8 cellular contexts compared by ENCODE assay signal in genomic region chr7:34165927-34166550, GRCh38.
A peak's percentile ranks its signal among the peaks of the same experiment; 100 is the strongest.
DNase-seq lines count a peak whose midpoint lies in the region; ATAC-seq and TF ChIP-seq lines count a peak whose summit lies in the region.

No MANE protein-coding gene starts in this region.

- POLR2A ChIA-PET in HCT116 (lab: Charles Lee) = no interaction called here

- H3K4me3 ChIP-seq in AG09309 (ENCODE audit: control insufficient read depth, low read depth, low read length) = no peak overlapping the region
- no peak overlapping the region for H3K4me3 ChIP-seq in HCT116 (replicated peaks in 1 of 2; ENCODE audit: low read depth in 1 of 2, low read length in 2 of 2)
- H3K4me3 ChIP-seq in uterus = no peak overlapping the region

- no peaks in the 10 kb centered on the region for H3K9me3 ChIP-seq in HCT116 (ENCODE audit: control insufficient read depth in 1 of 2, insufficient read depth in 1 of 2, low read depth in 1 of 2, low read length in 2 of 2)
- no peaks in the 10 kb centered on the region for H3K9me3 ChIP-seq in uterus

- H3K27me3 ChIP-seq in HCT116 (ENCODE audit: insufficient read depth, low read length) (no peaks in the 10 kb centered on the region), uterus (no peaks in the 10 kb centered on the region)

- no peak for DNase-seq in AG09309 (ENCODE audit: low read depth)
- peak; percentile 7 for DNase-seq in HCT116 (ENCODE audit: low read depth, low spot score)
- DNase-seq in RKO (ENCODE audit: low spot score) = peak; percentile 27
- no peak for DNase-seq in glutamatergic neuron
- no peak for DNase-seq in uterus

- H3K4me1 ChIP-seq in HCT116 (ENCODE audit: control insufficient read depth in 1 of 2, insufficient read depth in 2 of 2, low read length in 2 of 2) (no peaks in the 10 kb centered on the region), uterus (no peaks in the 10 kb centered on the region)

- no peaks in the 10 kb centered on the region for H3K36me3 Mint-ChIP-seq in glutamatergic neuron (ENCODE audit: unreplicated experiment)

- peak; percentile 42; the same call in 1 of the 2 replicates for TF ChIP-seq RAD21 in HCT116 (IDR thresholded peaks at IDR 0.05; ENCODE audit: low read depth)

- H2AFZ ChIP-seq in HCT116 (ENCODE audit: low read depth, low read length, poor library complexity, severe bottlenecking) = no peak overlapping the region

- TF ChIP-seq CTCF in AG09309 (IDR thresholded peaks at IDR 0.05; ENCODE audit: control insufficient read depth, insufficient read depth, low read depth, low read length, missing control alignments) (peak; percentile 70), HCT116 (IDR thresholded peaks at IDR 0.05 in 2 of 3, conservative IDR thresholded peaks at IDR 0.05 in 1 of 3; ENCODE audit: borderline replicate concordance in 1 of 3, insufficient read depth in 1 of 3, low read depth in 2 of 3, low read length in 2 of 3) (peak; percentile 39 to 67 (median 59); a peak in 5 of 6 replicates), glutamatergic neuron (IDR thresholded peaks at IDR 0.05; ENCODE audit: partially characterized antibody, unreplicated experiment) (peak; percentile 79), uterus (IDR thresholded peaks at IDR 0.05) (peak; percentile 25 to 56 (median 45))

- no peaks in the 10 kb centered on the region for H3K79me2 ChIP-seq in HCT116 (ENCODE audit: insufficient read depth, low read length)

- no peaks in the 10 kb centered on the region for H3K9me3 Mint-ChIP-seq in glutamatergic neuron (ENCODE audit: unreplicated experiment)

- no peak for TF ChIP-seq POLR2A in HCT116 (IDR thresholded peaks at IDR 0.05; ENCODE audit: borderline replicate concordance, extremely low read depth, insufficient read depth, insufficient read length)
- TF ChIP-seq POLR2A in uterus (IDR thresholded peaks at IDR 0.05) = no peak
- no peak for TF ChIP-seq POLR2A in GM18505 (IDR thresholded peaks at IDR 0.05; ENCODE audit: borderline replicate concordance, extremely low read depth, insufficient read depth, insufficient read length)

- H3K27me3 Mint-ChIP-seq in glutamatergic neuron (ENCODE audit: unreplicated experiment) = no peaks in the 10 kb centered on the region

- H3K9ac ChIP-seq in HCT116 (ENCODE audit: low read length) = no peak overlapping the region

- intact Hi-C loops in HCT116 (cut with micrococcal nuclease) = no loop called here
- intact Hi-C loops in uterus (cut with DNase I; ENCODE audit: low total_unique reads) = no loop called here

- ATAC-seq in HCT116 (peak; percentile 84), GM18505 (IDR thresholded peaks at IDR 0.05; ENCODE audit: unreplicated experiment) (no peak), GM21576 (IDR thresholded peaks at IDR 0.05; ENCODE audit: unreplicated experiment) (no peak), GM21447 (IDR thresholded peaks at IDR 0.05; ENCODE audit: unreplicated experiment) (no peak)

- no peak overlapping the region for H3K27ac Mint-ChIP-seq in glutamatergic neuron (ENCODE audit: unreplicated experiment)

- no peaks in the 10 kb centered on the region for H3K4me1 Mint-ChIP-seq in glutamatergic neuron (ENCODE audit: low read depth, unreplicated experiment)

- H3K4me2 ChIP-seq in HCT116 (ENCODE audit: low read length) = no peak overlapping the region

- RAD21 ChIA-PET in HCT116 (lab: Charles Lee; ENCODE audit: low non-redundant PET in 1 of 2, low total read pairs in 2 of 2, uncharacterized antibody in 2 of 2, unreplicated experiment in 2 of 2) = no interaction called here

- no peak overlapping the region for H3K27ac ChIP-seq in HCT116 (ENCODE audit: low read depth, low read length)
- H3K27ac ChIP-seq in uterus = no peak overlapping the region

- H3K36me3 ChIP-seq in HCT116 (ENCODE audit: control insufficient read depth in 1 of 2, insufficient read depth in 2 of 2, low read length in 2 of 2) = no peaks in the 10 kb centered on the region
- no peaks in the 10 kb centered on the region for H3K36me3 ChIP-seq in uterus

- CTCF ChIA-PET in HCT116 (lab: Charles Lee) = interaction anchor here (1.2 kb wide), 1 partner anchor 9 kb away, joined by 4 read pairs; no protein-coding TSS in a partner anchor

- H3K9me2 ChIP-seq in HCT116 (ENCODE audit: insufficient read depth) = no peaks in the 10 kb centered on the region

- BruUV-seq in HCT116 (replicated peaks; lab: Mats Ljungman, UMichigan) = no TSS peak

- H3K4me3 Mint-ChIP-seq in glutamatergic neuron (ENCODE audit: unreplicated experiment) = no peak overlapping the region

- H4K20me1 ChIP-seq in HCT116 (ENCODE audit: insufficient read depth) = no peaks in the 10 kb centered on the region

TF ChIP-seq in HCT116, 20 proteins besides CTCF, POLR2A, EP300 and RAD21:
- no peak for TF ChIP-seq EZH2phosphoT487 (IDR thresholded peaks at IDR 0.05; ENCODE audit: borderline replicate concordance)
- no peak for TF ChIP-seq ATF3 (IDR thresholded peaks at IDR 0.05)
- TF ChIP-seq EZH2 (IDR thresholded peaks at IDR 0.05) = no peak
- TF ChIP-seq, protein P1, sequence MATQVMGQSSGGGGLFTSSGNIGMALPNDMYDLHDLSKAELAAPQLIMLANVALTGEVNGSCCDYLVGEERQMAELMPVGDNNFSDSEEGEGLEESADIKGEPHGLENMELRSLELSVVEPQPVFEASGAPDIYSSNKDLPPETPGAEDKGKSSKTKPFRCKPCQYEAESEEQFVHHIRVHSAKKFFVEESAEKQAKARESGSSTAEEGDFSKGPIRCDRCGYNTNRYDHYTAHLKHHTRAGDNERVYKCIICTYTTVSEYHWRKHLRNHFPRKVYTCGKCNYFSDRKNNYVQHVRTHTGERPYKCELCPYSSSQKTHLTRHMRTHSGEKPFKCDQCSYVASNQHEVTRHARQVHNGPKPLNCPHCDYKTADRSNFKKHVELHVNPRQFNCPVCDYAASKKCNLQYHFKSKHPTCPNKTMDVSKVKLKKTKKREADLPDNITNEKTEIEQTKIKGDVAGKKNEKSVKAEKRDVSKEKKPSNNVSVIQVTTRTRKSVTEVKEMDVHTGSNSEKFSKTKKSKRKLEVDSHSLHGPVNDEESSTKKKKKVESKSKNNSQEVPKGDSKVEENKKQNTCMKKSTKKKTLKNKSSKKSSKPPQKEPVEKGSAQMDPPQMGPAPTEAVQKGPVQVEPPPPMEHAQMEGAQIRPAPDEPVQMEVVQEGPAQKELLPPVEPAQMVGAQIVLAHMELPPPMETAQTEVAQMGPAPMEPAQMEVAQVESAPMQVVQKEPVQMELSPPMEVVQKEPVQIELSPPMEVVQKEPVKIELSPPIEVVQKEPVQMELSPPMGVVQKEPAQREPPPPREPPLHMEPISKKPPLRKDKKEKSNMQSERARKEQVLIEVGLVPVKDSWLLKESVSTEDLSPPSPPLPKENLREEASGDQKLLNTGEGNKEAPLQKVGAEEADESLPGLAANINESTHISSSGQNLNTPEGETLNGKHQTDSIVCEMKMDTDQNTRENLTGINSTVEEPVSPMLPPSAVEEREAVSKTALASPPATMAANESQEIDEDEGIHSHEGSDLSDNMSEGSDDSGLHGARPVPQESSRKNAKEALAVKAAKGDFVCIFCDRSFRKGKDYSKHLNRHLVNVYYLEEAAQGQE (IDR thresholded peaks at IDR 0.05; ENCODE audit: low read depth) = no peak
- TF ChIP-seq SP1 (IDR thresholded peaks at IDR 0.05; ENCODE audit: low read depth) = no peak
- no peak for TF ChIP-seq MAX (IDR thresholded peaks at IDR 0.05)
- no peak for TF ChIP-seq YY1 (IDR thresholded peaks at IDR 0.05; ENCODE audit: extremely low read depth, insufficient replicate concordance, low read depth, low read length)
- no peak for TF ChIP-seq FOSL1 (IDR thresholded peaks at IDR 0.05; ENCODE audit: low read depth)
- TF ChIP-seq CBX3 (IDR thresholded peaks at IDR 0.05; ENCODE audit: low read depth) = no peak
- no peak for TF ChIP-seq ZNF274 (IDR thresholded peaks at IDR 0.05; ENCODE audit: low read depth, low read length)
- TF ChIP-seq CEBPB (IDR thresholded peaks at IDR 0.05; ENCODE audit: low read depth) = no peak
- no peak for TF ChIP-seq POLR2AphosphoS5 (IDR thresholded peaks at IDR 0.05; ENCODE audit: low read depth, low read length)
- no peak for TF ChIP-seq ZBTB33 (IDR thresholded peaks at IDR 0.05; ENCODE audit: extremely low read depth, insufficient replicate concordance, low read length)
- TF ChIP-seq ZFX (IDR thresholded peaks at IDR 0.05) = no peak

Comparison
In these comparisons a context has a peak if more than half of its experiments do, and no peak if none do; other contexts are left out.
1. DNase-seq: peak in HCT116 (single experiment) and RKO (single experiment); none in AG09309 (single experiment), glutamatergic neuron (single experiment) and uterus (0 of 2).
2. Peak in every context shown above with its lines, with median percentiles within 50 percentile points of each other: CTCF ChIP-seq.